In the genomic region with DNA sequence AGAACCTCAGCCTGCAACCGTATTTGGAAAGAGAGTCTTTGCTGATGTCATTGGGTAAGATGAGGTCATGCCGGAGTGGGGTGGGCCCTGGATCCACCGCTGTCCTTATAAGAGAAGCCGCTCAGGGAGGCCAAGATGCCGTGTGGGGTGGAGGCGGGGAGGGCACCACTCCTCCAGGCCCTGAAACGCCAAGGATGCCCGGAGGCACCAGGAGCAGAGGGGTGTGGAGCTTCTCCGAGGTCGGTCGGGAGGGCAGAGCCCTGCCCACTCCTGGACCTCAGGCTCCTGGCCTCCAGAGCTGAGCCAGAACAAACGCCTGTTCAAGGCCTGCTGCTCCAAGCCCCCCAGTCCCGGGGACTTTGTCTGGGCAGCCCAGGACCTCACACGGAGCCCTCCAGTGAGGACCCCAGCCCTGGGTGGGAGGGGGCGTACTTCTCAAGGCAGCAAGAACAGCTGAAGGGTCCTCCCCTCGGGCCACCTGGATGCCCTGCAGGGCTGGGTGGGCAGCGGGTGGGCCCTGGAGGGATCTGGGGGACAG, we compare ENCODE assay signal across 9 cellular contexts. TPM values are rescaled to one million over a fixed set of nuclear protein-coding genes. Genes with fewer than 3 reads are reported as not detected.
A peak's percentile ranks its signal among the peaks of the same experiment; 100 is the strongest.
DNase-seq lines count a peak whose midpoint lies in the region; ATAC-seq and TF ChIP-seq lines count a peak whose summit lies in the region.
"Had no signal": no experiment of that assay in that cellular context is flagged by ENCODE, and none has a peak within 500 bp of the region (broad histone marks: within the 10 kb centered on the region; RNA-seq: fewer than 3 reads in every experiment).

No MANE protein-coding gene starts in this region.

- intact Hi-C loops in heart right ventricle (cut with DNase I) (loop anchor here in 1 of 10 donors (2.0 kb wide), 1 partner anchor 28 kb away; no protein-coding TSS in a partner anchor), psoas muscle (cut with DNase I) (no loop called here)
- intact Hi-C loops in CD4-positive, alpha-beta T cell (cut with DNase I, micrococcal nuclease): no loop called here

- H3K9me3 Mint-ChIP-seq in CD4-positive, alpha-beta T cell: no peaks in the 10 kb centered on the region

- TF ChIP-seq CTCF in heart right ventricle (IDR thresholded peaks at IDR 0.05) (no peak), psoas muscle (IDR thresholded peaks at IDR 0.05) (no peak), GM10266 (IDR thresholded peaks at IDR 0.05; ENCODE audit: control insufficient read depth, insufficient read depth, low read depth, missing control alignments) (no peak)
- no peak for TF ChIP-seq CTCF in CD4-positive, alpha-beta T cell (IDR thresholded peaks at IDR 0.05)

- H3K27me3 ChIP-seq in BLaER1 (peaks cover 11% of the 10 kb centered on the region), heart right ventricle (peaks cover 0 to 10% (median 0%) of the 10 kb centered on the region in 7 donors), psoas muscle (ENCODE audit: insufficient read depth in 3 of 3, low read length in 2 of 3) (no peaks in the 10 kb centered on the region)
- no peaks in the 10 kb centered on the region for H3K27me3 ChIP-seq in CD4-positive, alpha-beta T cell (ENCODE audit: control insufficient read depth, insufficient read depth, low read length)

- 23 to 42% methylated on average over 17 of the region's 17 CpGs for WGBS in heart right ventricle, 2 donors
- 13 to 21% (median 17%) methylated on average over 17 of the region's 17 CpGs for WGBS in psoas muscle, 3 donors

- no peak overlapping the region for H3K27ac ChIP-seq in BLaER1
- H3K27ac ChIP-seq in heart right ventricle: peak overlapping the region; percentile 90 to 100 (median 99)
- H3K27ac ChIP-seq in psoas muscle: peak overlapping the region; percentile 80
- no peak overlapping the region for H3K27ac ChIP-seq in CD4-positive, alpha-beta T cell (ENCODE audit: low read depth, low read length)

- H3K9me3 ChIP-seq in BLaER1 (no peaks in the 10 kb centered on the region), heart right ventricle (peaks cover 0 to 7% (median 0%) of the 10 kb centered on the region in 11 donors), psoas muscle (no peaks in the 10 kb centered on the region)
- no peaks in the 10 kb centered on the region for H3K9me3 ChIP-seq in CD4-positive, alpha-beta T cell (ENCODE audit: control insufficient read depth, low read length)

- H3K27ac Mint-ChIP-seq in CD4-positive, alpha-beta T cell: no peak overlapping the region

- peaks cover 37% of the 10 kb centered on the region for H3K36me3 ChIP-seq in BLaER1
- peaks cover 0 to 22% (median 0%) of the 10 kb centered on the region in 9 donors for H3K36me3 ChIP-seq in heart right ventricle
- H3K36me3 ChIP-seq in psoas muscle (ENCODE audit: insufficient read depth in 1 of 2, low read depth in 1 of 2): no peaks in the 10 kb centered on the region

- DNase-seq in amniotic epithelial cell (ENCODE audit: low read depth): peak; percentile 96
- DNase-seq in heart right ventricle: peak; percentile 77 to 89
- DNase-seq in psoas muscle: peak; percentile 78 to 87
- no peak for DNase-seq in GM10266 (ENCODE audit: extremely low spot score)
- DNase-seq in CD4-positive, alpha-beta T cell: no peak
- no peak for DNase-seq in DMS79 (lab: John Stamatoyannopoulos, UW)
- DNase-seq: activated CD4-positive, alpha-beta T cell treated with anti-CD3 and anti-CD28 coated beads for 1 hour had no signal

- H3K4me2 ChIP-seq in BLaER1: peak overlapping the region; percentile 94

- H3K4me1 ChIP-seq in BLaER1: peaks cover 50% of the 10 kb centered on the region
- peaks cover 24 to 79% (median 60%) of the 10 kb centered on the region in 9 donors for H3K4me1 ChIP-seq in heart right ventricle
- H3K4me1 ChIP-seq in psoas muscle: peaks cover 36% of the 10 kb centered on the region

- H3K9ac ChIP-seq in BLaER1: peak overlapping the region; percentile 56; the same call in 1 of the 2 replicates

- no peak overlapping the region for H3K4me3 ChIP-seq in BLaER1
- peak overlapping the region in 9 of 10 donors; percentile 28 to 52 (median 38) for H3K4me3 ChIP-seq in heart right ventricle
- H3K4me3 ChIP-seq in psoas muscle: peak overlapping the region; percentile 48

- peaks cover 98% of the 10 kb centered on the region for H4K20me1 ChIP-seq in BLaER1

- POLR2A ChIA-PET in CD4-positive, alpha-beta T cell (lab: Charles Lee): interaction anchor here (2.3 kb wide), 1 partner anchor 18 kb away, joined by 11 read pairs; no protein-coding TSS in a partner anchor

- H3K27me3 Mint-ChIP-seq in CD4-positive, alpha-beta T cell: no peaks in the 10 kb centered on the region

- H3K4me3 Mint-ChIP-seq in CD4-positive, alpha-beta T cell: no peak overlapping the region

- no peaks in the 10 kb centered on the region for H3K36me3 Mint-ChIP-seq in CD4-positive, alpha-beta T cell (ENCODE audit: low read depth)

- H3K4me1 Mint-ChIP-seq in CD4-positive, alpha-beta T cell (ENCODE audit: low read depth): peaks cover 23% of the 10 kb centered on the region

- ATAC-seq in heart right ventricle (peak; percentile 73 to 84 (median 78)), psoas muscle (peak; percentile 58 to 85 (median 80)), HG03196 (IDR thresholded peaks at IDR 0.05; ENCODE audit: unreplicated experiment) (no peak)
- no peak for ATAC-seq in CD4-positive, alpha-beta T cell (ENCODE audit: poor library complexity)

- CTCF ChIA-PET in CD4-positive, alpha-beta T cell (lab: Charles Lee): no interaction called here

RNA-seq across cellular contexts. Expression of a gene that starts 29.9 kb away (rescaled TPM):
- 10 to 100 TPM; 28.2 to 46.6 (median 36.3) TPM for total RNA-seq in heart right ventricle
- polyA plus RNA-seq in heart right ventricle: 10 to 100 TPM; 18.3 to 18.9 TPM
- 10 to 100 TPM; 13.5 to 22.4 (median 17.9) TPM for total RNA-seq in psoas muscle
- polyA plus RNA-seq in psoas muscle: 10 to 100 TPM in 1 of 3 donors, 1 to 10 TPM in 2; 8.7 to 20.7 (median 9.9) TPM
- 10 to 100 TPM; 14.7 to 15.5 TPM for total RNA-seq in CD4-positive, alpha-beta T cell

RNA-seq across cellular contexts. Expression of a gene that starts 37.9 kb away (rescaled TPM):
- total RNA-seq in heart right ventricle (under 1 TPM in 3 of 10 donors, not detected in 7; 0.15 to 0.49 (median 0.34) TPM), psoas muscle (1 to 10 TPM in 1 of 4 donors, under 1 TPM in 2, not detected in 1; 0.49 to 2.7 (median 0.99) TPM)
- polyA plus RNA-seq in heart right ventricle (under 1 TPM in 1 of 2 donors, not detected in 1; 0.06 TPM), psoas muscle (under 1 TPM; 0.21 to 0.46 (median 0.32) TPM)
- 1 to 10 TPM; 8.2 to 9.0 TPM for total RNA-seq in CD4-positive, alpha-beta T cell

RNA-seq across cellular contexts. Expression of a gene that starts 43.7 kb away (rescaled TPM):
- 10 to 100 TPM in 9 of 10 donors, 1 to 10 TPM in 1; 9.7 to 15.8 (median 12.1) TPM for total RNA-seq in heart right ventricle
- polyA plus RNA-seq in heart right ventricle: 10 to 100 TPM; 15.8 to 17.6 TPM
- total RNA-seq in psoas muscle: 10 to 100 TPM; 15.2 to 21.4 (median 18.2) TPM
- polyA plus RNA-seq in psoas muscle: 10 to 100 TPM; 11.8 to 20.5 (median 15.8) TPM
- 10 to 100 TPM; 25.8 to 25.9 TPM for total RNA-seq in CD4-positive, alpha-beta T cell

Comparison
In these comparisons a context has a peak if more than half of its experiments do, and no peak if none do; other contexts are left out.
1. H3K27ac ChIP-seq: peak in heart right ventricle (10 of 10) and psoas muscle (single experiment); none in BLaER1 (single experiment) and CD4-positive, alpha-beta T cell (single experiment).
2. DNase-seq: peak in amniotic epithelial cell (single experiment), heart right ventricle (2 of 2) and psoas muscle (2 of 2); none in GM10266 (single experiment), CD4-positive, alpha-beta T cell (0 of 10) and DMS79 (single experiment).
3. ATAC-seq: peak in heart right ventricle (8 of 8) and psoas muscle (4 of 4); none in CD4-positive, alpha-beta T cell (single experiment) and HG03196 (single experiment).